In the genomic region with DNA sequence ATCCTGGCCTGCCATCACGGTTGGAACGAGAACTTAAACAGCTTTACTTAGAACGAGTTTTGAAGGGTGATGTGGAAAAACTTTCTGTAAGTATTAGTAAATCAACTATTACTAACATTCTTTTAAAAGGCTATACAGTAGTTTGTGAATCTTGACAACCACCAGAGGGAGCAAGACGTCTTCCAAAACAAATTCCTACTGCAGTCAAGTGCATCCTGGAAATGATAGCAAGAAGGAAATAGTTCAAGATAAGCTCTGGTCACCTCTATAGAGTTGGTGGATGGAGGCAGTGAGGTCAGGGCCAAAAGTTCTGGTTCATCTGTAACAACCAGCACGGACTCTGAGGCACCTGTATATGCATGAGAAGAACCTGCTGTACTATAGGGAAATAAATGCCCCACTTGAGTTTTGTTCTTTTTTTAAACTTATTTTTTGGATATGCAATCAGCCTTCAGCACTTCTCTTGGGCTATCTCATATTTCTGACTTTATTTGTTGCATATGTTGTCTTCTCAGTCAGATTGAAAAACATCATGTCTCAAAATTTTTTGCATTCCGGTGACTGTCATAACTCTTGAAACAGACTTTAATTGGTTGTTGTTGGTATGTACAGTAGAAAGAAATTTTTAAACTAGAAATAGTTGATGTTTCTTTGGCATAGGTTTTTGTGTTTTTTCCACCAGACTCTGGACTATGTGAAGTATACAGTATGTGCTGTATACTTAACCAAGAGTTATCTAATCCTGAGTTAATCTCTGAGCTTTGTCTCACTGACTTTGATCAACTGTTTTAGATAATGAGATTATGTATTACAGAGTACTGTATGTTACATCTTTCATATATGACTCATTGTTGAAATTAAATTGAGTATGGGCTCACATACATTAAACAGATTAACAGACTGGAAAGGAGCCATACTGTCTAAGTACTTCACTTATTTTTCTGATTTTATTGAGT, we compare ENCODE assay signal across 1 cellular context.
TF ChIP-seq lines count a peak whose summit lies in the region.

No MANE protein-coding gene starts in this region.

TF ChIP-seq in WTC11, 78 proteins besides CTCF, POLR2A, EP300 and RAD21 (continued from another document):
- no peak for TF ChIP-seq FOXP4 (CRISPR knock-in tag; IDR thresholded peaks at IDR 0.05)
- no peak for TF ChIP-seq OVOL2 (CRISPR knock-in tag; IDR thresholded peaks at IDR 0.05; ENCODE audit: borderline replicate concordance)
- TF ChIP-seq ZNF281 (CRISPR knock-in tag; IDR thresholded peaks at IDR 0.05), result no peak
- no peak for TF ChIP-seq PRRX2 (CRISPR knock-in tag; IDR thresholded peaks at IDR 0.05)
